ENCODE assay signal across 1 cellular context in the genomic region with DNA sequence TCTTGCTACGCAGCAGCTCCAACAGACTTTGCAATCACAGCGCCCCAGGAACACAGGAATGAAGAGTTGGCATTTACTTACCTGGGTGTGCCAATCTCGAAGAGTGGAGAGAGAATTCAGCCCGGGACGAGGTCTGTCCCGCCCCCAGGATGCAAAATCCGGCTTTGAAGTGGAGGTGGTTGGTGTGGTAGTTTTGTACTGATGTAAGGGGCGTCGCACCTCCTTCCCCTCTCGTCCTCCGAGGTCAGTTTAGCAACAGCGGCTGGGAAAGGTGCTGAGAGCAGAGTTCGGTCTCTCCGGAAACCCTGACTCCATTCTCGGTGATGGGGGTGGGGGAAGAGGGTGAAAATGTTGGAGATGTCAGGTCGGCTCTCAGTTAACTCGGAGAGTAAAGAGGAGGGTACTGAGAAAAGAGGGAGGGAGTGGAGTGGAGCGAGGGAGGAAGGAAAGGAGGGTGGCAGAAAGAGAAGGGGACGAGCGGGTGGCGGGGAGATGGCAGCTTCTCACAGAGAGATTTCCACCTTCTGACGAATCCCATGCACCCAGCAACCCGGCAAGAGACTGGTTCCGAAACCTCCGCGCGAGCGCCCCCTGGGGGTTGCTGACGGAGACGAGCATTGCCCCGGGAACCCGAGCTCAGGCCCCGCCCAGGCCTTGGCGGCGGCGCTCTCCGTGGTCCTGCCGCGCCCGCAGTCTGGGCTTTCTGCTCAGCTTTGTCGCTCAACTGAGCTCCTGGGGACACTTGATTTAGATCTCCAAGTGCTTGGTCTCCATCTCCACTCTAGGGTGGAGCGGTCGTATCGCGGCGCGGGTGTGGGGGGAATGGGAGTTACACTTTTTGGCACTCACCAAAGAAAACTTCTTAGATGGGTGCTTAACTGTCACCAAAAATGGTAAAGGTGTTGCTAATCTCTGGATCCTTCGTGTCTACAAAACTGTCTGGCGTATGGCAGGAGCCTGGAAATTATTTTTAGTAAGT.
TF ChIP-seq lines count a peak whose summit lies in the region.

A gene (minus strand): TSS at position 529 of the 979 bp plus-strand sequence.

TF ChIP-seq in GM23338, 12 proteins besides CTCF, POLR2A, EP300 and RAD21 (continued from another document):
- TF ChIP-seq, protein P1, sequence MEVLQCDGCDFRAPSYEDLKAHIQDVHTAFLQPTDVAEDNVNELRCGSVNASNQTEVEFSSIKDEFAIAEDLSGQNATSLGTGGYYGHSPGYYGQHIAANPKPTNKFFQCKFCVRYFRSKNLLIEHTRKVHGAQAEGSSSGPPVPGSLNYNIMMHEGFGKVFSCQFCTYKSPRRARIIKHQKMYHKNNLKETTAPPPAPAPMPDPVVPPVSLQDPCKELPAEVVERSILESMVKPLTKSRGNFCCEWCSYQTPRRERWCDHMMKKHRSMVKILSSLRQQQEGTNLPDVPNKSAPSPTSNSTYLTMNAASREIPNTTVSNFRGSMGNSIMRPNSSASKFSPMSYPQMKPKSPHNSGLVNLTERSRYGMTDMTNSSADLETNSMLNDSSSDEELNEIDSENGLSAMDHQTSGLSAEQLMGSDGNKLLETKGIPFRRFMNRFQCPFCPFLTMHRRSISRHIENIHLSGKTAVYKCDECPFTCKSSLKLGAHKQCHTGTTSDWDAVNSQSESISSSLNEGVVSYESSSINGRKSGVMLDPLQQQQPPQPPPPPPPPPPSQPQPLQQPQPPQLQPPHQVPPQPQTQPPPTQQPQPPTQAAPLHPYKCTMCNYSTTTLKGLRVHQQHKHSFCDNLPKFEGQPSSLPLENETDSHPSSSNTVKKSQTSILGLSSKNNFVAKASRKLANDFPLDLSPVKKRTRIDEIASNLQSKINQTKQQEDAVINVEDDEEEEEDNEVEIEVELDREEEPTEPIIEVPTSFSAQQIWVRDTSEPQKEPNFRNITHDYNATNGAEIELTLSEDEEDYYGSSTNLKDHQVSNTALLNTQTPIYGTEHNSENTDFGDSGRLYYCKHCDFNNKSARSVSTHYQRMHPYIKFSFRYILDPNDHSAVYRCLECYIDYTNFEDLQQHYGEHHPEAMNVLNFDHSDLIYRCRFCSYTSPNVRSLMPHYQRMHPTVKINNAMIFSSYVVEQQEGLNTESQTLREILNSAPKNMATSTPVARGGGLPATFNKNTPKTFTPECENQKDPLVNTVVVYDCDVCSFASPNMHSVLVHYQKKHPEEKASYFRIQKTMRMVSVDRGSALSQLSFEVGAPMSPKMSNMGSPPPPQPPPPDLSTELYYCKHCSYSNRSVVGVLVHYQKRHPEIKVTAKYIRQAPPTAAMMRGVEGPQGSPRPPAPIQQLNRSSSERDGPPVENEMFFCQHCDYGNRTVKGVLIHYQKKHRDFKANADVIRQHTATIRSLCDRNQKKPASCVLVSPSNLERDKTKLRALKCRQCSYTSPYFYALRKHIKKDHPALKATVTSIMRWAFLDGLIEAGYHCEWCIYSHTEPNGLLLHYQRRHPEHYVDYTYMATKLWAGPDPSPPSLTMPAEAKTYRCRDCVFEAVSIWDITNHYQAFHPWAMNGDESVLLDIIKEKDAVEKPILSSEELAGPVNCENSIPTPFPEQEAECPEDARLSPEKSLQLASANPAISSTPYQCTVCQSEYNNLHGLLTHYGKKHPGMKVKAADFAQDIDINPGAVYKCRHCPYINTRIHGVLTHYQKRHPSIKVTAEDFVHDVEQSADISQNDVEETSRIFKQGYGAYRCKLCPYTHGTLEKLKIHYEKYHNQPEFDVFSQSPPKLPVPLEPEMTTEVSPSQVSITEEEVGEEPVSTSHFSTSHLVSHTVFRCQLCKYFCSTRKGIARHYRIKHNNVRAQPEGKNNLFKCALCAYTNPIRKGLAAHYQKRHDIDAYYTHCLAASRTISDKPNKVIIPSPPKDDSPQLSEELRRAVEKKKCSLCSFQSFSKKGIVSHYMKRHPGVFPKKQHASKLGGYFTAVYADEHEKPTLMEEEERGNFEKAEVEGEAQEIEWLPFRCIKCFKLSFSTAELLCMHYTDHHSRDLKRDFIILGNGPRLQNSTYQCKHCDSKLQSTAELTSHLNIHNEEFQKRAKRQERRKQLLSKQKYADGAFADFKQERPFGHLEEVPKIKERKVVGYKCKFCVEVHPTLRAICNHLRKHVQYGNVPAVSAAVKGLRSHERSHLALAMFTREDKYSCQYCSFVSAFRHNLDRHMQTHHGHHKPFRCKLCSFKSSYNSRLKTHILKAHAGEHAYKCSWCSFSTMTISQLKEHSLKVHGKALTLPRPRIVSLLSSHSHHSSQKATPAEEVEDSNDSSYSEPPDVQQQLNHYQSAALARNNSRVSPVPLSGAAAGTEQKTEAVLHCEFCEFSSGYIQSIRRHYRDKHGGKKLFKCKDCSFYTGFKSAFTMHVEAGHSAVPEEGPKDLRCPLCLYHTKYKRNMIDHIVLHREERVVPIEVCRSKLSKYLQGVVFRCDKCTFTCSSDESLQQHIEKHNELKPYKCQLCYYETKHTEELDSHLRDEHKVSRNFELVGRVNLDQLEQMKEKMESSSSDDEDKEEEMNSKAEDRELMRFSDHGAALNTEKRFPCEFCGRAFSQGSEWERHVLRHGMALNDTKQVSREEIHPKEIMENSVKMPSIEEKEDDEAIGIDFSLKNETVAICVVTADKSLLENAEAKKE (CRISPR knock-in tag; IDR thresholded peaks at IDR 0.05), result peak; percentile 81; the same call in 1 of the 2 replicates
- TF ChIP-seq STAT1 (IDR thresholded peaks at IDR 0.05; ENCODE audit: unreplicated experiment) (no peak), EZH2 (IDR thresholded peaks at IDR 0.05; ENCODE audit: low read depth, unreplicated experiment) (no peak), ZNF114 (CRISPR knock-in tag; IDR thresholded peaks at IDR 0.05) (peak; percentile 68; the same call in 1 of the 2 replicates), CREB1 (CRISPR knock-in tag; IDR thresholded peaks at IDR 0.05; ENCODE audit: low read depth) (peak; percentile 73), EZH2phosphoT487 (IDR thresholded peaks at IDR 0.05; ENCODE audit: unreplicated experiment) (no peak), NANOG (IDR thresholded peaks at IDR 0.05; ENCODE audit: borderline replicate concordance) (no peak), JUNB (IDR thresholded peaks at IDR 0.05; ENCODE audit: unreplicated experiment) (no peak)
- TF ChIP-seq, protein P2, sequence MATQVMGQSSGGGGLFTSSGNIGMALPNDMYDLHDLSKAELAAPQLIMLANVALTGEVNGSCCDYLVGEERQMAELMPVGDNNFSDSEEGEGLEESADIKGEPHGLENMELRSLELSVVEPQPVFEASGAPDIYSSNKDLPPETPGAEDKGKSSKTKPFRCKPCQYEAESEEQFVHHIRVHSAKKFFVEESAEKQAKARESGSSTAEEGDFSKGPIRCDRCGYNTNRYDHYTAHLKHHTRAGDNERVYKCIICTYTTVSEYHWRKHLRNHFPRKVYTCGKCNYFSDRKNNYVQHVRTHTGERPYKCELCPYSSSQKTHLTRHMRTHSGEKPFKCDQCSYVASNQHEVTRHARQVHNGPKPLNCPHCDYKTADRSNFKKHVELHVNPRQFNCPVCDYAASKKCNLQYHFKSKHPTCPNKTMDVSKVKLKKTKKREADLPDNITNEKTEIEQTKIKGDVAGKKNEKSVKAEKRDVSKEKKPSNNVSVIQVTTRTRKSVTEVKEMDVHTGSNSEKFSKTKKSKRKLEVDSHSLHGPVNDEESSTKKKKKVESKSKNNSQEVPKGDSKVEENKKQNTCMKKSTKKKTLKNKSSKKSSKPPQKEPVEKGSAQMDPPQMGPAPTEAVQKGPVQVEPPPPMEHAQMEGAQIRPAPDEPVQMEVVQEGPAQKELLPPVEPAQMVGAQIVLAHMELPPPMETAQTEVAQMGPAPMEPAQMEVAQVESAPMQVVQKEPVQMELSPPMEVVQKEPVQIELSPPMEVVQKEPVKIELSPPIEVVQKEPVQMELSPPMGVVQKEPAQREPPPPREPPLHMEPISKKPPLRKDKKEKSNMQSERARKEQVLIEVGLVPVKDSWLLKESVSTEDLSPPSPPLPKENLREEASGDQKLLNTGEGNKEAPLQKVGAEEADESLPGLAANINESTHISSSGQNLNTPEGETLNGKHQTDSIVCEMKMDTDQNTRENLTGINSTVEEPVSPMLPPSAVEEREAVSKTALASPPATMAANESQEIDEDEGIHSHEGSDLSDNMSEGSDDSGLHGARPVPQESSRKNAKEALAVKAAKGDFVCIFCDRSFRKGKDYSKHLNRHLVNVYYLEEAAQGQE (IDR thresholded peaks at IDR 0.05; ENCODE audit: unreplicated experiment), result peak; percentile 98
- TF ChIP-seq, protein P3, sequence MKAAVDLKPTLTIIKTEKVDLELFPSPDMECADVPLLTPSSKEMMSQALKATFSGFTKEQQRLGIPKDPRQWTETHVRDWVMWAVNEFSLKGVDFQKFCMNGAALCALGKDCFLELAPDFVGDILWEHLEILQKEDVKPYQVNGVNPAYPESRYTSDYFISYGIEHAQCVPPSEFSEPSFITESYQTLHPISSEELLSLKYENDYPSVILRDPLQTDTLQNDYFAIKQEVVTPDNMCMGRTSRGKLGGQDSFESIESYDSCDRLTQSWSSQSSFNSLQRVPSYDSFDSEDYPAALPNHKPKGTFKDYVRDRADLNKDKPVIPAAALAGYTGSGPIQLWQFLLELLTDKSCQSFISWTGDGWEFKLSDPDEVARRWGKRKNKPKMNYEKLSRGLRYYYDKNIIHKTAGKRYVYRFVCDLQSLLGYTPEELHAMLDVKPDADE (IDR thresholded peaks at IDR 0.05), result no peak
